Comparison of ENCODE assay signal across 18 cellular contexts in the genomic region with DNA sequence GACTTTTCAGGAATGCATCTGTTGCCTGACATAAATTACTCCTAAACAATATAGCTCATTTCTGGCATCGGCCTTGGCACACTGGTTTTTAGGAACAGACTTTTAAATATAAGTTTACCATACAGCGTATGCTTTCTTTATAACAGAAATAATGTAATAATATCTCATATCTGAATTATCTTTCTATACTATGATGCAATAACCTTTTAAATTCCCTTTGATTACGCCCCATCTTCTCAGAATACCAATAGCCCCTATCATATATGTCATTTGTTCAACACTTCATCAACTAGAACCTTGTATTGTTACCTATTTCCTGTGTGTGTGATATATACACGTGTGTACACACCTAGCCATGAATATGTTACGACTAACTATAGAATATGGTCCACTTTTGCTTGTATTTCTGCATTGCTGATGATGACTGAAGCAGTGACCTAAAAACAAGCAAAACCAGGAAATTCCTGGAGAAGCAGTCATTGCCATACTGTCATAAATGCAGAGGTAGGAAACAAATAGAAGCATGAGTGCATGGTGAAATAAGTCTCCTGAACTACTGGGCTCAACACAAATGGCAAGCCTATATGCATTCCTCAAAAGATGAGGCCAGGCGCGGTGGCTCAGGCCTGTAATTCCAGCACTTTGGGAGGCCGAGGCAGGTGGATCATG.
DNase-seq lines count a peak whose midpoint lies in the region; ATAC-seq lines count a peak whose summit lies in the region.
"Had no signal": no experiment of that assay in that cellular context is flagged by ENCODE, and none has a peak within 500 bp of the region (broad histone marks: within the 10 kb centered on the region; RNA-seq: fewer than 3 reads in every experiment).

No MANE protein-coding gene starts in this region.

- ATAC-seq in esophagus mucosa (peak; percentile 72), GM19324 (IDR thresholded peaks at IDR 0.05; ENCODE audit: low FRiP score, unreplicated experiment) (no peak), HG03159 (IDR thresholded peaks at IDR 0.05; ENCODE audit: unreplicated experiment) (no peak)

- DNase-seq in NCI-H526 treated with DMSO at 0.1 percent for 48 hours (lab: John Stamatoyannopoulos, UW) (peak; percentile 5), NCI-H526 (lab: John Stamatoyannopoulos, UW) (no peak), RPMI7951 (ENCODE audit: low read depth) (peak; percentile 51), renal cortical epithelial cell (ENCODE audit: low read depth) (peak; percentile 26), dedifferentiated amniotic fluid mesenchymal stem cell (ENCODE audit: extremely low spot score) (no peak)
- DNase-seq: activated CD4-positive, alpha-beta T cell treated with anti-CD3 and anti-CD28 coated beads for 1 hour; activated gamma-delta T cell; aorta; kidney glomerular epithelial cell; NCI-H1092; NCI-H2107; NCI-H748 treated with DMSO at 0.1 percent for 48 hours; retina; T1000; upper lobe of left lung had no signal

Comparison
In these comparisons a context has a peak if more than half of its experiments do, and no peak if none do; other contexts are left out.
1. DNase-seq: peak in NCI-H526 treated with DMSO at 0.1 percent for 48 hours (single experiment), RPMI7951 (single experiment) and renal cortical epithelial cell (single experiment); none in NCI-H526 (0 of 2) and dedifferentiated amniotic fluid mesenchymal stem cell (single experiment).